18 cellular contexts compared by ENCODE assay signal in the genomic region with DNA sequence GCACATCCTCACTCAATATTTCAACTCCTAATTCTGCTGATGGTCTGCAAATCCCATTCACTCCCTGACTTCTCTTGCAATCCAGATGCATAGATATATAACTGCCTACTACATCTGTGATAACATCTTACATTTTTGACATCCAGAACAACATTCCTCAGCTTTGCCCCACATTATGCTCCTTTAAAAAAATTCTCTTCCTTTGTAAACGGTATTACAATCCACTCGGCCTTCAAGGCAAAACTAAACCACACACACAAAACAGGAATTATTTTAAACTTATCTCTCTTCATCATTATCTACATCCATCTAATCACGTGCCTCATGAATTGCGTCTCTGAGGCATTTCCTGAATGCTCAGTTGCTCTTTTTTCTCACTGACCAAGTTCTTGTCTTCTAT.
A peak's percentile ranks its signal among the peaks of the same experiment; 100 is the strongest.
DNase-seq lines count a peak whose midpoint lies in the region; ATAC-seq, FAIRE-seq and TF ChIP-seq lines count a peak whose summit lies in the region.
"Had no signal": no experiment of that assay in that cellular context is flagged by ENCODE, and none has a peak within 500 bp of the region (broad histone marks: within the 10 kb centered on the region; RNA-seq: fewer than 3 reads in every experiment).

No MANE protein-coding gene starts in this region.

- H3K27ac Mint-ChIP-seq in progenitor cell of endocrine pancreas: no peak overlapping the region
- H3K27ac Mint-ChIP-seq: CD4-positive, alpha-beta T cell had no signal

- no peaks in the 10 kb centered on the region for H3K9me1 ChIP-seq in K562 (ENCODE audit: control insufficient read depth, insufficient read depth, low read length)

- no peaks in the 10 kb centered on the region for H3K9me3 Mint-ChIP-seq in progenitor cell of endocrine pancreas (ENCODE audit: low read depth)
- H3K9me3 Mint-ChIP-seq: CD4-positive, alpha-beta T cell had no signal

- no peaks in the 10 kb centered on the region for H3K27me3 Mint-ChIP-seq in progenitor cell of endocrine pancreas
- H3K27me3 Mint-ChIP-seq: CD4-positive, alpha-beta T cell had no signal

- TF ChIP-seq EP300 in K562 (IDR thresholded peaks at IDR 0.05; ENCODE audit: low read length): no peak

- no peak overlapping the region for H2BK5ac ChIP-seq in trophoblast cell (ENCODE audit: low read depth, low read length, poor library complexity)

- intact Hi-C loops in K562 (cut with micrococcal nuclease): no loop called here

- no peak for TF ChIP-seq RAD21 in K562 (CRISPR knock-in tag; conservative IDR thresholded peaks at IDR 0.05 in 1 of 2, IDR thresholded peaks at IDR 0.05 in 1 of 2)

- in situ Hi-C loops in GM23248 (cut with MboI) (no loop called here), K562 (cut with MboI) (no loop called here)

- no TSS peak for BruUV-seq in K562 (replicated peaks; lab: Mats Ljungman, UMichigan)

- H3K9me3 ChIP-seq in GM23248 (ENCODE audit: low read depth) (no peaks in the 10 kb centered on the region), K562 (replicated peaks; ENCODE audit: control insufficient read depth, insufficient read depth, low read depth, low read length) (no peaks in the 10 kb centered on the region), trophoblast cell (ENCODE audit: insufficient read depth, low read depth, low read length) (no peaks in the 10 kb centered on the region)

- POLR2A ChIA-PET in K562 (lab: Yijun Ruan, JAX): no interaction called here

- H3K23ac ChIP-seq in trophoblast cell (ENCODE audit: low read length): no peak overlapping the region

- peaks cover 11% of the 10 kb centered on the region; the same call in 1 of the 2 replicates for H3F3A ChIP-seq in GM23248 (ENCODE audit: insufficient read depth)

- no peak overlapping the region for H3K14ac ChIP-seq in trophoblast cell (ENCODE audit: low read length)

- H3K36me3 Mint-ChIP-seq in progenitor cell of endocrine pancreas (ENCODE audit: insufficient read depth): no peaks in the 10 kb centered on the region

- TF ChIP-seq POLR2A in K562 (conservative IDR thresholded peaks at IDR 0.05): no peak

- H3K4me3 ChIP-seq in GM23248: no peak overlapping the region
- H3K4me3 ChIP-seq in K562: no peak overlapping the region
- H3K4me3 ChIP-seq in trophoblast cell (ENCODE audit: low read depth, low read length): no peak overlapping the region

- no peaks in the 10 kb centered on the region for H3K9me2 ChIP-seq in GM23248 (ENCODE audit: insufficient read depth)

- no peak overlapping the region for H4K12ac ChIP-seq in trophoblast cell (ENCODE audit: low read depth, low read length)

- no peak overlapping the region for H3K4me2 ChIP-seq in GM23248 (ENCODE audit: unreplicated experiment)
- no peak overlapping the region for H3K4me2 ChIP-seq in K562 (ENCODE audit: insufficient read depth, low read length)
- H3K4me2 ChIP-seq in trophoblast cell (ENCODE audit: low read length): no peak overlapping the region

- DNase-seq in GM23248 (no peak), K562 (ENCODE audit: extremely low read depth in 1 of 4, low spot score in 3 of 4) (no peak), foreskin melanocyte (peak; percentile 53), trophoblast cell (peak; percentile 75 to 92), nucleus accumbens (lab: John Stamatoyannopoulos, UW) (no peak), progenitor cell of endocrine pancreas (ENCODE audit: low spot score, unreplicated experiment) (no peak), substantia nigra (lab: John Stamatoyannopoulos, UW) (no peak)
- DNase-seq: ACHN; AML-193; CD4-positive, alpha-beta T cell; DMS153; DMS79; GDM1; GOT3; H7 had no signal

- H3K79me2 ChIP-seq in GM23248 (ENCODE audit: insufficient read depth): no peaks in the 10 kb centered on the region
- H3K79me2 ChIP-seq in K562 (ENCODE audit: control insufficient read depth, insufficient read depth, low read length): no peaks in the 10 kb centered on the region
- no peaks in the 10 kb centered on the region for H3K79me2 ChIP-seq in trophoblast cell (ENCODE audit: control insufficient read depth, insufficient read depth, low read length, poor library complexity)

- H3K18ac ChIP-seq in trophoblast cell (ENCODE audit: low read length): no peak overlapping the region

- no peak overlapping the region for H4K91ac ChIP-seq in trophoblast cell (ENCODE audit: low read depth, low read length)

- TF ChIP-seq CTCF in K562 (IDR thresholded peaks at IDR 0.05 in 2 of 3, conservative IDR thresholded peaks at IDR 0.05 in 1 of 3; ENCODE audit: insufficient read depth in 2 of 3, low read depth in 1 of 3, low read length in 3 of 3) (no peak), progenitor cell of endocrine pancreas (IDR thresholded peaks at IDR 0.05; ENCODE audit: unreplicated experiment) (no peak)

- H3K79me1 ChIP-seq in trophoblast cell (ENCODE audit: low read length): peaks cover 2% of the 10 kb centered on the region

- WGBS in GM23248 (ENCODE audit: low coverage in 1 of 2, low lambda C conversion rate in 2 of 2, missing lambda C conversion rate in 2 of 2), 2 experiments: 8 to 13% methylated on average over 4 of the region's 4 CpGs
- WGBS in K562 (ENCODE audit: insufficient coverage, low coverage, missing lambda C conversion rate): 0% methylated on average over 4 of the region's 4 CpGs
- no CpG with 5 or more reads among the region's 4 CpGs for whole genome bisulfite sequencing in trophoblast cell (ENCODE audit: extremely low coverage, insufficient coverage, insufficient read length)

- no peak overlapping the region for H4K8ac ChIP-seq in trophoblast cell (ENCODE audit: low read depth, low read length)

- FAIRE-seq in K562 (lab: Jason Lieb, UNC): no peak
- FAIRE-seq: A204.1 had no signal

- no peak overlapping the region for H2BK120ac ChIP-seq in trophoblast cell (ENCODE audit: insufficient read depth, low read length, poor library complexity)

- no peak overlapping the region for H3K4me3 Mint-ChIP-seq in progenitor cell of endocrine pancreas (ENCODE audit: low read depth)
- H3K4me3 Mint-ChIP-seq: CD4-positive, alpha-beta T cell had no signal

- H3K4me1 ChIP-seq in GM23248 (ENCODE audit: insufficient read depth): no peaks in the 10 kb centered on the region
- H3K4me1 ChIP-seq in K562 (replicated peaks in 1 of 2; ENCODE audit: control insufficient read depth in 2 of 2, insufficient read depth in 2 of 2, low read length in 2 of 2): no peaks in the 10 kb centered on the region
- H3K4me1 ChIP-seq in trophoblast cell (ENCODE audit: control insufficient read depth in 1 of 2, insufficient read depth in 2 of 2, low read length in 2 of 2): no peaks in the 10 kb centered on the region

- H3K4ac ChIP-seq in trophoblast cell (ENCODE audit: low read depth, low read length): no peak overlapping the region

- CTCF ChIA-PET in K562 (lab: Yijun Ruan, JAX; ENCODE audit: low intra/inter-chr PET ratio): no interaction called here

- ATAC-seq in K562: no peak
- ATAC-seq: HCT116 had no signal

- no peak overlapping the region for H2AK5ac ChIP-seq in trophoblast cell (ENCODE audit: low read length)

- H3K9ac ChIP-seq in GM23248 (no peak overlapping the region), K562 (ENCODE audit: insufficient read depth in 1 of 2, low read depth in 2 of 2, low read length in 2 of 2) (no peak overlapping the region), trophoblast cell (ENCODE audit: low read length) (no peak overlapping the region)

- H2AFZ ChIP-seq in GM23248: 0 out of 2 replicates have a peak overlapping the region, but pooled peaks have one; percentile 5
- H2AFZ ChIP-seq in K562 (ENCODE audit: low read depth, low read length): no peak overlapping the region
- H2AFZ ChIP-seq in trophoblast cell (ENCODE audit: insufficient read depth, low read length, poor library complexity): no peak overlapping the region

- no peaks in the 10 kb centered on the region for H4K20me1 ChIP-seq in GM23248 (ENCODE audit: insufficient read depth)
- no peaks in the 10 kb centered on the region for H4K20me1 ChIP-seq in K562 (replicated peaks; ENCODE audit: control insufficient read depth, insufficient read depth, low read length)

- H2BK12ac ChIP-seq in trophoblast cell (ENCODE audit: low read length): no peak overlapping the region

- no peaks in the 10 kb centered on the region for H3K27me3 ChIP-seq in GM23248 (replicated peaks; ENCODE audit: insufficient read depth)
- H3K27me3 ChIP-seq in K562 (ENCODE audit: control insufficient read depth in 2 of 2, insufficient read depth in 2 of 2, low read length in 2 of 2): no peaks in the 10 kb centered on the region
- H3K27me3 ChIP-seq in trophoblast cell (ENCODE audit: insufficient read depth, low read length): no peaks in the 10 kb centered on the region

- H3K36me3 ChIP-seq in GM23248 (ENCODE audit: low read depth): no peaks in the 10 kb centered on the region
- no peaks in the 10 kb centered on the region for H3K36me3 ChIP-seq in K562 (ENCODE audit: control insufficient read depth, insufficient read depth, low read length)
- H3K36me3 ChIP-seq in trophoblast cell (ENCODE audit: control insufficient read depth in 1 of 2, insufficient read depth in 2 of 2, low read length in 2 of 2): no peaks in the 10 kb centered on the region

- H3K27ac ChIP-seq in GM23248: no peak overlapping the region
- H3K27ac ChIP-seq in K562 (ENCODE audit: extremely low read depth, low read depth, low read length): no peak overlapping the region
- no peak overlapping the region for H3K27ac ChIP-seq in trophoblast cell (ENCODE audit: low read depth, low read length)
- H3K27ac ChIP-seq in substantia nigra (ENCODE audit: low read depth, low read length, poor library complexity, severe bottlenecking): no peak overlapping the region
- H3K27ac ChIP-seq: C4-2B had no signal

- H3K4me1 Mint-ChIP-seq in progenitor cell of endocrine pancreas (ENCODE audit: low read depth): no peaks in the 10 kb centered on the region

TF ChIP-seq in K562, 482 proteins besides CTCF, POLR2A, EP300 and RAD21 (continues in another document):
- TF ChIP-seq BDP1 (IDR thresholded peaks at IDR 0.05; ENCODE audit: insufficient read depth, insufficient read length) (no peak), TFE3 (CRISPR knock-in tag; IDR thresholded peaks at IDR 0.05) (peak; percentile 33), HDGF (IDR thresholded peaks at IDR 0.05) (no peak), FOXM1 (IDR thresholded peaks at IDR 0.05; ENCODE audit: low read depth) (no peak), FOXM1 (CRISPR knock-in tag; IDR thresholded peaks at IDR 0.05; ENCODE audit: low read depth) (no peak)

Comparison
In these comparisons a context has a peak if more than half of its experiments do, and no peak if none do; other contexts are left out.
1. DNase-seq: peak in foreskin melanocyte (single experiment) and trophoblast cell (2 of 2); none in GM23248 (single experiment), K562 (0 of 4), nucleus accumbens (0 of 56), progenitor cell of endocrine pancreas (single experiment) and substantia nigra (0 of 49).